12 cellular contexts compared by ENCODE assay signal in the genomic region with DNA sequence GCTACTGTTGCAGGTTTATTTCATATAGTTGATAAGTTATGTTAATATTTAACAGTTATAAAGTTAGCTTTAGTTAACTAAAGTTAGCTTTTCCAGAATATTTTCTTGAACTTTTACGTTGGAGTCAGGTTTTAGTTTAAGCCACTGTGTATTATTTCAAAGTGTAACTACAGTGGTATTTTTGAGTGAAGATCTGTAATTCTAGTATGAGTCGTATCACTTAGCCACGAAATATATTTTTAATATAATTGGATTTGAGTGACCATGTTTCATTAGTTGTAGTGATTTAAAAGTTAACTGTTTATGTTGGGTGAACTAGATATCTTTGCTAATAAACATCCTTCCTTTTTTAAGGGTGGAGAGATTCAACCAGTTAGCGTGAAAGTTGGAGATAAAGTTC. TPM values are rescaled to one million over a fixed set of nuclear protein-coding genes. Genes with fewer than 3 reads are reported as not detected.
A peak's percentile ranks its signal among the peaks of the same experiment; 100 is the strongest.
DNase-seq lines count a peak whose midpoint lies in the region; ATAC-seq, FAIRE-seq and TF ChIP-seq lines count a peak whose summit lies in the region.
"Had no signal": no experiment of that assay in that cellular context is flagged by ENCODE, and none has a peak within 500 bp of the region (broad histone marks: within the 10 kb centered on the region; RNA-seq: fewer than 3 reads in every experiment).

No MANE protein-coding gene starts in this region.

- H3K4me1 Mint-ChIP-seq in activated T-helper 1 cell treated with anti-CD3 and anti-CD28 coated beads, Interleukin-12 subunit alpha, Interleukin-12 subunit beta, Interleukin-2, Interleukin-4 antibody, amounts not matched to agents 30 ng/mL and 10 ng/mL and 1 ng/mL, durations not matched to agents 14 hours and 24 hours and 36 hours (ENCODE audit: low read depth) = peaks cover 24% of the 10 kb centered on the region

- peaks cover 0 to 18% (median 7%) of the 10 kb centered on the region in 4 donors for H3K36me3 ChIP-seq in liver (ENCODE audit: control insufficient read depth in 4 of 4, insufficient read depth in 3 of 4, low read depth in 1 of 4, low read length in 3 of 4)

- no peak for TF ChIP-seq RAD21 in A549 (conservative IDR thresholded peaks at IDR 0.05 in 1 of 2, IDR thresholded peaks at IDR 0.05 in 1 of 2)
- TF ChIP-seq RAD21 in liver (IDR thresholded peaks at IDR 0.05) = no peak

- TF ChIP-seq CTCF in A549 (IDR thresholded peaks at IDR 0.05) = no peak
- TF ChIP-seq CTCF in GM12865 (IDR thresholded peaks at IDR 0.05; ENCODE audit: insufficient read depth, low read depth, low read length, missing control alignments) = no peak
- no peak for TF ChIP-seq CTCF in liver (IDR thresholded peaks at IDR 0.05; ENCODE audit: low read depth, low read length, missing input control)

- H3K4me3 ChIP-seq in A549 (peak overlapping the region; percentile 86), GM12865 (ENCODE audit: low read depth, low read length) (peak overlapping the region; percentile 73), liver (ENCODE audit: low read depth in 1 of 3, low read length in 3 of 3) (no peak overlapping the region)

- no peak overlapping the region for H3K27ac Mint-ChIP-seq in activated T-helper 1 cell treated with anti-CD3 and anti-CD28 coated beads, Interleukin-12 subunit alpha, Interleukin-12 subunit beta, Interleukin-2, Interleukin-4 antibody, amounts not matched to agents 30 ng/mL and 10 ng/mL and 1 ng/mL, durations not matched to agents 14 hours and 24 hours and 36 hours

- no peak for TF ChIP-seq POLR2A in A549 (IDR thresholded peaks at IDR 0.05; ENCODE audit: low read length)

- H3K9me3 ChIP-seq in A549 (no peaks in the 10 kb centered on the region), liver (ENCODE audit: control insufficient read depth in 4 of 4, low read length in 3 of 4) (no peaks in the 10 kb centered on the region)

- FAIRE-seq in A549 (lab: Jason Lieb, UNC) = no peak
- FAIRE-seq: D721Med had no signal

- intact Hi-C loops in activated T-helper 1 cell treated with anti-CD3 and anti-CD28 coated beads, Interleukin-12 subunit alpha, Interleukin-12 subunit beta, Interleukin-2, Interleukin-4 antibody, amounts not matched to agents 30 ng/mL and 10 ng/mL and 1 ng/mL, durations not matched to agents 14 hours and 24 hours and 36 hours (cut with micrococcal nuclease) = loop anchor here (5.0 kb wide), 1 partner anchor 795 kb away; no protein-coding TSS in a partner anchor

- peak overlapping the region in 1 of 2 donors; percentile 96 for H3K9ac ChIP-seq in liver (ENCODE audit: low read depth in 1 of 2, low read length in 2 of 2)

- peaks cover 20% of the 10 kb centered on the region for H3K4me1 ChIP-seq in A549
- H3K4me1 ChIP-seq in liver (ENCODE audit: control insufficient read depth in 4 of 4, insufficient read depth in 4 of 4, low read length in 3 of 4) = peaks cover 3 to 14% (median 4%) of the 10 kb centered on the region in 4 donors

- peak overlapping the region; percentile 100 for H3K4me3 Mint-ChIP-seq in activated T-helper 1 cell treated with anti-CD3 and anti-CD28 coated beads, Interleukin-12 subunit alpha, Interleukin-12 subunit beta, Interleukin-2, Interleukin-4 antibody, amounts not matched to agents 30 ng/mL and 10 ng/mL and 1 ng/mL, durations not matched to agents 14 hours and 24 hours and 36 hours

- 57% methylated on average over 4 of the region's 4 CpGs for WGBS in A549 (ENCODE audit: missing lambda C conversion rate)
- 67% methylated on average over 4 of the region's 4 CpGs for WGBS in liver

- ATAC-seq in A549 (no peak), GM18517 (IDR thresholded peaks at IDR 0.05; ENCODE audit: unreplicated experiment) (no peak)
- ATAC-seq: right cardiac atrium had no signal

- H3K4me2 ChIP-seq in A549 = peak overlapping the region; percentile 78

- DNase-seq in A549 (ENCODE audit: low read depth in 1 of 2, low spot score in 1 of 2) (no peak), GM12865 (ENCODE audit: low read depth) (no peak), mucosa of gallbladder (ENCODE audit: low spot score) (no peak), activated gamma-delta T cell treated with Interleukin-2 at 50 U/mL for 16 hours (no peak)
- no peak for DNase-seq in activated T-helper 1 cell treated with anti-CD3 and anti-CD28 coated beads, Interleukin-12 subunit alpha, Interleukin-12 subunit beta, Interleukin-2, Interleukin-4 antibody, amounts not matched to agents 30 ng/mL and 10 ng/mL and 1 ng/mL, durations not matched to agents 14 hours and 24 hours and 36 hours (ENCODE audit: low spot score)
- no peak for DNase-seq in stimulated activated CD4-positive, alpha-beta T cell treated with anti-CD3 and anti-CD28 coated beads, Interleukin-4, amount 100 ng/mL, for 24 hours
- DNase-seq: NCI-H524, right cardiac atrium had no signal

- H3K27ac ChIP-seq in A549 = no peak overlapping the region; a peak in 1 of 6 replicates
- H3K27ac ChIP-seq in liver (ENCODE audit: low read depth in 1 of 2, low read length in 2 of 2) = no peak overlapping the region
- H3K27ac ChIP-seq: epithelial cell of prostate had no signal

- H3K27me3 ChIP-seq in liver (ENCODE audit: control insufficient read depth in 4 of 4, insufficient read depth in 4 of 4, low read length in 3 of 4) = no peaks in the 10 kb centered on the region

- POLR2A ChIA-PET in A549 (lab: Yijun Ruan, JAX) = no interaction called here

- H3K27me3 Mint-ChIP-seq in activated T-helper 1 cell treated with anti-CD3 and anti-CD28 coated beads, Interleukin-12 subunit alpha, Interleukin-12 subunit beta, Interleukin-2, Interleukin-4 antibody, amounts not matched to agents 30 ng/mL and 10 ng/mL and 1 ng/mL, durations not matched to agents 14 hours and 24 hours and 36 hours (ENCODE audit: insufficient read depth) = no peaks in the 10 kb centered on the region

- CTCF ChIA-PET in A549 (lab: Yijun Ruan, JAX) = no interaction called here

- H3K9me3 Mint-ChIP-seq in activated T-helper 1 cell treated with anti-CD3 and anti-CD28 coated beads, Interleukin-12 subunit alpha, Interleukin-12 subunit beta, Interleukin-2, Interleukin-4 antibody, amounts not matched to agents 30 ng/mL and 10 ng/mL and 1 ng/mL, durations not matched to agents 14 hours and 24 hours and 36 hours = no peaks in the 10 kb centered on the region

- no peak for TF ChIP-seq EP300 in A549 (IDR thresholded peaks at IDR 0.05)

- H3K36me3 Mint-ChIP-seq in activated T-helper 1 cell treated with anti-CD3 and anti-CD28 coated beads, Interleukin-12 subunit alpha, Interleukin-12 subunit beta, Interleukin-2, Interleukin-4 antibody, amounts not matched to agents 30 ng/mL and 10 ng/mL and 1 ng/mL, durations not matched to agents 14 hours and 24 hours and 36 hours (ENCODE audit: low read depth) = peaks cover 40% of the 10 kb centered on the region

TF ChIP-seq in A549, 52 proteins besides CTCF, POLR2A, EP300 and RAD21 (continues in another document):
- TF ChIP-seq EHF (CRISPR knock-in tag; IDR thresholded peaks at IDR 0.05) = no peak

TF ChIP-seq in liver, 16 proteins besides CTCF, POLR2A, EP300 and RAD21 (continues in another document):
- TF ChIP-seq YY1 (IDR thresholded peaks at IDR 0.05) (peak; percentile 6), HNF4A (conservative IDR thresholded peaks at IDR 0.05) (no peak)

RNA-seq across cellular contexts. Expression of gene HSPE1, which starts 2.5 kb away (rescaled TPM):
- polyA plus RNA-seq in A549 (2011; rRNA removed) (286 and 468 TPM in 2 replicates), A549 (2017; fragmentation: RNase III; extraction: RNeasy Plus Mini Kit Qiagen cat#74134 plus additional on column Dnase treatment) (1,189 to 1,457 TPM (median 1,198 TPM) in 3 replicates), liver (100 to 1,000 TPM; 226 to 347 TPM)
- 301 and 505 TPM in 2 replicates for polyA plus RNA-seq in A549 (2012; cell fraction: cytosol; rRNA removed)
- polyA plus RNA-seq in A549 (2012; cell fraction: nucleus; rRNA removed) = 52.2 and 83.9 TPM in 2 replicates
- polyA minus RNA-seq in A549 (2011; rRNA and poly(A)+ RNA removed) = 27.4 and 28.4 TPM in 2 replicates
- 325 and 343 TPM in 2 replicates for total RNA-seq in activated T-helper 1 cell treated with anti-CD3 and anti-CD28 coated beads, Interleukin-12 subunit alpha, Interleukin-12 subunit beta, Interleukin-2, Interleukin-4 antibody, amounts not matched to agents 30 ng/mL and 10 ng/mL and 1 ng/mL, durations not matched to agents 14 hours and 24 hours and 36 hours
- total RNA-seq in liver (100 to 1,000 TPM in 1 of 2 donors, 10 to 100 TPM in 1; 88.2 to 155 TPM), mucosa of gallbladder (115 TPM)

RNA-seq across cellular contexts. Expression of gene HSPD1, which starts 3.0 kb away (rescaled TPM):
- polyA plus RNA-seq in A549 (2011; rRNA removed) (767 and 790 TPM in 2 replicates), A549 (2017; fragmentation: RNase III; extraction: RNeasy Plus Mini Kit Qiagen cat#74134 plus additional on column Dnase treatment) (833 to 1,004 TPM (median 882 TPM) in 3 replicates), liver (100 to 1,000 TPM; 269 to 490 TPM)
- 369 and 389 TPM in 2 replicates for polyA plus RNA-seq in A549 (2012; cell fraction: cytosol; rRNA removed)
- polyA plus RNA-seq in A549 (2012; cell fraction: nucleus; rRNA removed) = 233 and 254 TPM in 2 replicates
- polyA minus RNA-seq in A549 (2011; rRNA and poly(A)+ RNA removed) = 315 and 357 TPM in 2 replicates
- total RNA-seq in activated T-helper 1 cell treated with anti-CD3 and anti-CD28 coated beads, Interleukin-12 subunit alpha, Interleukin-12 subunit beta, Interleukin-2, Interleukin-4 antibody, amounts not matched to agents 30 ng/mL and 10 ng/mL and 1 ng/mL, durations not matched to agents 14 hours and 24 hours and 36 hours = 811 and 821 TPM in 2 replicates
- total RNA-seq in liver (100 to 1,000 TPM; 185 to 305 TPM), mucosa of gallbladder (221 TPM)

RNA-seq across cellular contexts. Expression of gene MOB4, which starts 13.2 kb away (rescaled TPM):
- polyA plus RNA-seq in A549 (2011; rRNA removed) (44.2 and 74.7 TPM in 2 replicates), A549 (2017; fragmentation: RNase III; extraction: RNeasy Plus Mini Kit Qiagen cat#74134 plus additional on column Dnase treatment) (57.5 to 64.3 TPM (median 58.1 TPM) in 3 replicates), liver (10 to 100 TPM in 1 of 2 donors, 1 to 10 TPM in 1; 7.6 to 14.7 TPM)
- 22.4 and 23.9 TPM in 2 replicates for polyA plus RNA-seq in A549 (2012; cell fraction: cytosol; rRNA removed)
- 5.5 and 8.8 TPM in 2 replicates for polyA plus RNA-seq in A549 (2012; cell fraction: nucleus; rRNA removed)
- 7.3 and 9.9 TPM in 2 replicates for polyA minus RNA-seq in A549 (2011; rRNA and poly(A)+ RNA removed)
- 25.1 and 27.2 TPM in 2 replicates for total RNA-seq in activated T-helper 1 cell treated with anti-CD3 and anti-CD28 coated beads, Interleukin-12 subunit alpha, Interleukin-12 subunit beta, Interleukin-2, Interleukin-4 antibody, amounts not matched to agents 30 ng/mL and 10 ng/mL and 1 ng/mL, durations not matched to agents 14 hours and 24 hours and 36 hours
- total RNA-seq in liver (10 to 100 TPM; 10.2 to 17.5 TPM), mucosa of gallbladder (16.3 TPM)

RNA-seq across cellular contexts. Expression of gene COQ10B, which starts 49.3 kb away (rescaled TPM):
- 6.1 and 11.2 TPM in 2 replicates for polyA plus RNA-seq in A549 (2011; rRNA removed)
- polyA plus RNA-seq in A549 (2012; cell fraction: cytosol; rRNA removed) = 2.1 and 2.8 TPM in 2 replicates
- polyA plus RNA-seq in A549 (2012; cell fraction: nucleus; rRNA removed) = 0.76 and 1.9 TPM in 2 replicates
- 22.9 to 25.1 TPM (median 24.3 TPM) in 3 replicates for polyA plus RNA-seq in A549 (2017; fragmentation: RNase III; extraction: RNeasy Plus Mini Kit Qiagen cat#74134 plus additional on column Dnase treatment)
- polyA minus RNA-seq in A549 (2011; rRNA and poly(A)+ RNA removed) = 6.6 and 10.3 TPM in 2 replicates
- 26.9 and 28.8 TPM in 2 replicates for total RNA-seq in activated T-helper 1 cell treated with anti-CD3 and anti-CD28 coated beads, Interleukin-12 subunit alpha, Interleukin-12 subunit beta, Interleukin-2, Interleukin-4 antibody, amounts not matched to agents 30 ng/mL and 10 ng/mL and 1 ng/mL, durations not matched to agents 14 hours and 24 hours and 36 hours
- total RNA-seq in liver = 10 to 100 TPM; 18.4 to 22.1 TPM
- 10 to 100 TPM; 12.0 to 14.6 TPM for polyA plus RNA-seq in liver
- 22.7 TPM for total RNA-seq in mucosa of gallbladder

Comparison
In these comparisons a context has a peak if more than half of its experiments do, and no peak if none do; other contexts are left out.
1. H3K4me3 ChIP-seq: peak in A549 (single experiment) and GM12865 (single experiment); none in liver (0 of 3).